8 cellular contexts compared by ENCODE assay signal in the genomic region with DNA sequence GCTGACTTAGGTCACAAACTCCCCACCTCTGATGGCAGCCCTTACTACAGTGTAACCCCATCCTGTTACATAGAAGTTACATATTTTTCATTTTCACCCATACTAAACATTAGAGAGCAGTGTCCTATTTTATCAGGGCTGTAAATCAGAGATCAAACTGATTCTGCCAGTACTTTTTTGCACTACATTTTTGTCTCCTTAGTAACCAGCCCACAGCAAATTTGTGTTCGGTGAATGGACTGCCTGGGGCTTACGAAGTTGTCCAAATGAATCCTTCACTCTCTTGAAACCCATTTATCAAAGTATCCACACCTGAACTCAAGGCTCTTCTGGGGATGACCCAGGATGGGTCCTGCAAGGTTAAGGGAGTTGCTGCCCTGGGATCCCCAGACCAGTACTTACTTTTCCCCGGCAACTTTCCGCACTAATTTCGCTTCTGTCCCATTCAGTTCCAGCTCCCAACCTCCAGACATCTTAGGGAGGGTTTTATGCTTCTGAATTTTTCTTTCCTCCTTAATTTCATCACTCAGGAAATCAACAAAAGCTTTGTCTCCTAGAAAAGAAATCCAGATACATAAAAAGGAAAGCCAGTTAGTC. TPM values are rescaled to one million over a fixed set of nuclear protein-coding genes. Genes with fewer than 3 reads are reported as not detected.
A peak's percentile ranks its signal among the peaks of the same experiment; 100 is the strongest.
DNase-seq lines count a peak whose midpoint lies in the region; TF ChIP-seq lines count a peak whose summit lies in the region.

No MANE protein-coding gene starts in this region.

- H3K79me1 ChIP-seq in trophoblast cell (ENCODE audit: low read length) = peaks cover 4% of the 10 kb centered on the region

- H3K4me2 ChIP-seq in trophoblast cell (ENCODE audit: low read length) = peak overlapping the region; percentile 63

- H4K8ac ChIP-seq in trophoblast cell (ENCODE audit: low read depth, low read length) = no peak overlapping the region

- H3K9ac ChIP-seq in trophoblast cell (ENCODE audit: low read length) = peak overlapping the region; percentile 84

- H2AK5ac ChIP-seq in trophoblast cell (ENCODE audit: low read length) = no peak overlapping the region

- DNase-seq in EH (ENCODE audit: low read depth) = peak; percentile 83
- peak; percentile 76 for DNase-seq in RKO (ENCODE audit: low spot score)
- no peak for DNase-seq in epithelial cell of proximal tubule (ENCODE audit: low read depth)
- peak; percentile 84 to 95 for DNase-seq in trophoblast cell
- no peak for DNase-seq in NCI-H2029 treated with DMSO at 0.1 percent for 48 hours (lab: John Stamatoyannopoulos, UW)
- DNase-seq in NCI-H1092 (lab: John Stamatoyannopoulos, UW) = no peak
- DNase-seq in NCI-H128 (lab: John Stamatoyannopoulos, UW; ENCODE audit: unreplicated experiment) = no peak
- DNase-seq in NCI-H1930 (lab: John Stamatoyannopoulos, UW) = no peak

- TF ChIP-seq CTCF in epithelial cell of proximal tubule (conservative IDR thresholded peaks at IDR 0.05; ENCODE audit: low read depth, low read length) = no peak

- H3K18ac ChIP-seq in trophoblast cell (ENCODE audit: low read length) = no peak overlapping the region

- no peak overlapping the region for H4K91ac ChIP-seq in trophoblast cell (ENCODE audit: low read depth, low read length)

- no peaks in the 10 kb centered on the region for H3K9me3 ChIP-seq in trophoblast cell (ENCODE audit: insufficient read depth, low read depth, low read length)

- WGBS in trophoblast cell (ENCODE audit: extremely low coverage, insufficient coverage, insufficient read length) = no CpG with 5 or more reads among the region's 5 CpGs

- H2BK12ac ChIP-seq in trophoblast cell (ENCODE audit: low read length) = no peak overlapping the region

- peaks cover 5% of the 10 kb centered on the region for H3K79me2 ChIP-seq in trophoblast cell (ENCODE audit: control insufficient read depth, insufficient read depth, low read length, poor library complexity)

- H3K4me3 ChIP-seq in epithelial cell of proximal tubule (ENCODE audit: low read depth, low read length) (peak overlapping the region; percentile 80), trophoblast cell (ENCODE audit: low read depth, low read length) (no peak overlapping the region)

- no peak overlapping the region for H2BK120ac ChIP-seq in trophoblast cell (ENCODE audit: insufficient read depth, low read length, poor library complexity)

- no peak overlapping the region for H2BK5ac ChIP-seq in trophoblast cell (ENCODE audit: low read depth, low read length, poor library complexity)

- H3K27me3 ChIP-seq in trophoblast cell (ENCODE audit: insufficient read depth, low read length) = no peaks in the 10 kb centered on the region

- peaks cover 18 to 31% of the 10 kb centered on the region in 2 experiments for H3K36me3 ChIP-seq in trophoblast cell (ENCODE audit: control insufficient read depth in 1 of 2, insufficient read depth in 2 of 2, low read length in 2 of 2)

- no peak overlapping the region for H3K27ac ChIP-seq in trophoblast cell (ENCODE audit: low read depth, low read length)

- H3K23ac ChIP-seq in trophoblast cell (ENCODE audit: low read length) = no peak overlapping the region

- H2AFZ ChIP-seq in trophoblast cell (ENCODE audit: insufficient read depth, low read length, poor library complexity) = no peak overlapping the region

- no peak overlapping the region for H3K14ac ChIP-seq in trophoblast cell (ENCODE audit: low read length)

- H3K4me1 ChIP-seq in trophoblast cell (ENCODE audit: control insufficient read depth in 1 of 2, insufficient read depth in 2 of 2, low read length in 2 of 2) = peaks cover 0 to 3% of the 10 kb centered on the region in 2 experiments

- no peak overlapping the region for H3K4ac ChIP-seq in trophoblast cell (ENCODE audit: low read depth, low read length)

- no peak overlapping the region for H4K12ac ChIP-seq in trophoblast cell (ENCODE audit: low read depth, low read length)

RNA-seq across cellular contexts. Expression of a gene that starts 1.1 kb away (rescaled TPM):
- total RNA-seq in epithelial cell of proximal tubule = 259 and 408 TPM in 2 replicates
- 112 and 116 TPM in 2 replicates for polyA plus RNA-seq in trophoblast cell (2013)

RNA-seq across cellular contexts. Expression of a gene that starts 17.8 kb away (rescaled TPM):
- total RNA-seq in epithelial cell of proximal tubule = 25.2 and 53.9 TPM in 2 replicates
- 30.7 TPM in 2 replicates for polyA plus RNA-seq in trophoblast cell (2013)

RNA-seq across cellular contexts. Expression of a gene that starts 18.4 kb away (rescaled TPM):
- 108 and 166 TPM in 2 replicates for total RNA-seq in epithelial cell of proximal tubule
- polyA plus RNA-seq in trophoblast cell (2013) = 56.8 and 60.8 TPM in 2 replicates

RNA-seq across cellular contexts. Expression of a gene that starts 31.0 kb away (rescaled TPM):
- total RNA-seq in epithelial cell of proximal tubule = 8.9 and 10.9 TPM in 2 replicates
- 9.5 and 10.1 TPM in 2 replicates for polyA plus RNA-seq in trophoblast cell (2013)

RNA-seq across cellular contexts. Expression of a gene that starts 48.2 kb away (rescaled TPM):
- total RNA-seq in epithelial cell of proximal tubule = 21.4 and 65.6 TPM in 2 replicates
- polyA plus RNA-seq in trophoblast cell (2013) = 47.9 and 48.2 TPM in 2 replicates

Comparison
In these comparisons a context has a peak if more than half of its experiments do, and no peak if none do; other contexts are left out.
1. DNase-seq: peak in EH (single experiment), RKO (single experiment) and trophoblast cell (2 of 2); none in epithelial cell of proximal tubule (single experiment), NCI-H2029 treated with DMSO at 0.1 percent for 48 hours (single experiment), NCI-H1092 (single experiment), NCI-H128 (single experiment) and NCI-H1930 (0 of 2).